1 cellular context compared by ENCODE assay signal in the genomic region with DNA sequence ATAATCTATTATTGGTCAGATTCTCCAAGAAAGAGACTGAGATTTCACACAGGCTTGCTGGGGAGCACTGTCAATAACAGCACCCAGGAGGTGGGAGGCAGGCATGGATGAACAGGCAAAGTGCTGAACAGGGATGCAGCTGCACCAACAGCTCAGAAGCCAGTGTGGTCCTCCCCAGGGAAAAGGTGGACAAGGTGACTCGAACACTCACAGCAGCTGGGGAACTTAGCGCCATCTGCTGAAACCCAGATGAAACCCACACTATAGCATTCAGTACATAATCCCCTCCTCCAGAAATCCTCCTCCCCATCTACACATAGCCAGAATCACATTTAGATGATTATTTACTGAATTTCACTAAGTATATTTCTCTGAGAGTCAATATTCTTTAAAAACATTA.
TF ChIP-seq lines count a peak whose summit lies in the region.

No MANE protein-coding gene starts in this region.

TF ChIP-seq in GM23338, 12 proteins besides CTCF, POLR2A, EP300 and RAD21 (continued from another document):
- TF ChIP-seq, protein P1, sequence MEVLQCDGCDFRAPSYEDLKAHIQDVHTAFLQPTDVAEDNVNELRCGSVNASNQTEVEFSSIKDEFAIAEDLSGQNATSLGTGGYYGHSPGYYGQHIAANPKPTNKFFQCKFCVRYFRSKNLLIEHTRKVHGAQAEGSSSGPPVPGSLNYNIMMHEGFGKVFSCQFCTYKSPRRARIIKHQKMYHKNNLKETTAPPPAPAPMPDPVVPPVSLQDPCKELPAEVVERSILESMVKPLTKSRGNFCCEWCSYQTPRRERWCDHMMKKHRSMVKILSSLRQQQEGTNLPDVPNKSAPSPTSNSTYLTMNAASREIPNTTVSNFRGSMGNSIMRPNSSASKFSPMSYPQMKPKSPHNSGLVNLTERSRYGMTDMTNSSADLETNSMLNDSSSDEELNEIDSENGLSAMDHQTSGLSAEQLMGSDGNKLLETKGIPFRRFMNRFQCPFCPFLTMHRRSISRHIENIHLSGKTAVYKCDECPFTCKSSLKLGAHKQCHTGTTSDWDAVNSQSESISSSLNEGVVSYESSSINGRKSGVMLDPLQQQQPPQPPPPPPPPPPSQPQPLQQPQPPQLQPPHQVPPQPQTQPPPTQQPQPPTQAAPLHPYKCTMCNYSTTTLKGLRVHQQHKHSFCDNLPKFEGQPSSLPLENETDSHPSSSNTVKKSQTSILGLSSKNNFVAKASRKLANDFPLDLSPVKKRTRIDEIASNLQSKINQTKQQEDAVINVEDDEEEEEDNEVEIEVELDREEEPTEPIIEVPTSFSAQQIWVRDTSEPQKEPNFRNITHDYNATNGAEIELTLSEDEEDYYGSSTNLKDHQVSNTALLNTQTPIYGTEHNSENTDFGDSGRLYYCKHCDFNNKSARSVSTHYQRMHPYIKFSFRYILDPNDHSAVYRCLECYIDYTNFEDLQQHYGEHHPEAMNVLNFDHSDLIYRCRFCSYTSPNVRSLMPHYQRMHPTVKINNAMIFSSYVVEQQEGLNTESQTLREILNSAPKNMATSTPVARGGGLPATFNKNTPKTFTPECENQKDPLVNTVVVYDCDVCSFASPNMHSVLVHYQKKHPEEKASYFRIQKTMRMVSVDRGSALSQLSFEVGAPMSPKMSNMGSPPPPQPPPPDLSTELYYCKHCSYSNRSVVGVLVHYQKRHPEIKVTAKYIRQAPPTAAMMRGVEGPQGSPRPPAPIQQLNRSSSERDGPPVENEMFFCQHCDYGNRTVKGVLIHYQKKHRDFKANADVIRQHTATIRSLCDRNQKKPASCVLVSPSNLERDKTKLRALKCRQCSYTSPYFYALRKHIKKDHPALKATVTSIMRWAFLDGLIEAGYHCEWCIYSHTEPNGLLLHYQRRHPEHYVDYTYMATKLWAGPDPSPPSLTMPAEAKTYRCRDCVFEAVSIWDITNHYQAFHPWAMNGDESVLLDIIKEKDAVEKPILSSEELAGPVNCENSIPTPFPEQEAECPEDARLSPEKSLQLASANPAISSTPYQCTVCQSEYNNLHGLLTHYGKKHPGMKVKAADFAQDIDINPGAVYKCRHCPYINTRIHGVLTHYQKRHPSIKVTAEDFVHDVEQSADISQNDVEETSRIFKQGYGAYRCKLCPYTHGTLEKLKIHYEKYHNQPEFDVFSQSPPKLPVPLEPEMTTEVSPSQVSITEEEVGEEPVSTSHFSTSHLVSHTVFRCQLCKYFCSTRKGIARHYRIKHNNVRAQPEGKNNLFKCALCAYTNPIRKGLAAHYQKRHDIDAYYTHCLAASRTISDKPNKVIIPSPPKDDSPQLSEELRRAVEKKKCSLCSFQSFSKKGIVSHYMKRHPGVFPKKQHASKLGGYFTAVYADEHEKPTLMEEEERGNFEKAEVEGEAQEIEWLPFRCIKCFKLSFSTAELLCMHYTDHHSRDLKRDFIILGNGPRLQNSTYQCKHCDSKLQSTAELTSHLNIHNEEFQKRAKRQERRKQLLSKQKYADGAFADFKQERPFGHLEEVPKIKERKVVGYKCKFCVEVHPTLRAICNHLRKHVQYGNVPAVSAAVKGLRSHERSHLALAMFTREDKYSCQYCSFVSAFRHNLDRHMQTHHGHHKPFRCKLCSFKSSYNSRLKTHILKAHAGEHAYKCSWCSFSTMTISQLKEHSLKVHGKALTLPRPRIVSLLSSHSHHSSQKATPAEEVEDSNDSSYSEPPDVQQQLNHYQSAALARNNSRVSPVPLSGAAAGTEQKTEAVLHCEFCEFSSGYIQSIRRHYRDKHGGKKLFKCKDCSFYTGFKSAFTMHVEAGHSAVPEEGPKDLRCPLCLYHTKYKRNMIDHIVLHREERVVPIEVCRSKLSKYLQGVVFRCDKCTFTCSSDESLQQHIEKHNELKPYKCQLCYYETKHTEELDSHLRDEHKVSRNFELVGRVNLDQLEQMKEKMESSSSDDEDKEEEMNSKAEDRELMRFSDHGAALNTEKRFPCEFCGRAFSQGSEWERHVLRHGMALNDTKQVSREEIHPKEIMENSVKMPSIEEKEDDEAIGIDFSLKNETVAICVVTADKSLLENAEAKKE (CRISPR knock-in tag; IDR thresholded peaks at IDR 0.05), result no peak
- no peak for TF ChIP-seq CREB1 (CRISPR knock-in tag; IDR thresholded peaks at IDR 0.05; ENCODE audit: low read depth)
